Comparison of ENCODE assay signal across 8 cellular contexts in the genomic region with DNA sequence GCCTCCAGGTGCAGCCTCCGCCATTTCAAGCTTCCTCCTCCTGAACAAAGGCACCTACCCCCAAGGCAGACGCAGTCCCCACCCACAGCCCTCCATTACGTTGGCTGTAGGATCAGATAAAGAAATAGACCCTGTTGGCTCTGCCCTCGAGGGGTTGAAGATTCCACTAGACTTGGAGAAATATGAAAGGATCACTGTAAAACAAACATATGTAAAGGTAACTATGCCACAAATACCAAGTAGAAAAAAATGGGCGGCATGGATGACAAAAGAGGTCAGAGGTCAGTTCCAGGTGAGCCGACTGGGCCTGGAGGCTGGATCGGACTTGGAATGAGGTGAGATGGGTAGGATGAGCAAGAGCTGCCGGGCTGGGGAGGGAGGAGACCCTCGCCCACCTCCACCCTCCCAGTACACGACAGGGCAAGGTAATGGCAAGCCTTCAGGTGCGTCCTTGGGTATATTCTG.
DNase-seq lines count a peak whose midpoint lies in the region; ATAC-seq and TF ChIP-seq lines count a peak whose summit lies in the region.

No MANE protein-coding gene starts in this region.

- H3K4me1 Mint-ChIP-seq in CD4-positive, alpha-beta T cell (ENCODE audit: low read depth), result peaks cover 47% of the 10 kb centered on the region
- H3K4me1 Mint-ChIP-seq in T-cell, result peaks cover 25 to 49% (median 36%) of the 10 kb centered on the region in 3 donors
- H3K4me1 Mint-ChIP-seq in osteocyte (ENCODE audit: unreplicated experiment), result peaks cover 38% of the 10 kb centered on the region

- CTCF ChIA-PET in CD4-positive, alpha-beta T cell (lab: Charles Lee), result interaction anchor here (1.5 to 1.8 kb wide), 2 partner anchors 23 to 109 kb away, joined by 3 to 5 read pairs; no protein-coding TSS in a partner anchor
- CTCF ChIA-PET in T-cell (lab: Charles Lee), result interaction anchor here in 1 of 2 donors (1.5 kb wide), 1 partner anchor 109 kb away, joined by 4 read pairs; no protein-coding TSS in a partner anchor

- POLR2A ChIA-PET in CD4-positive, alpha-beta T cell (lab: Charles Lee), result interaction anchor here (0.7 to 4.9 kb wide), 10 partner anchors 11 to 257 kb away, joined by 3 to 84 read pairs (median 6); no protein-coding TSS in a partner anchor
- POLR2A ChIA-PET in T-cell (lab: Charles Lee), result interaction anchor here (0.6 to 0.8 kb wide), 2 partner anchors 14 to 26 kb away, joined by 4 to 5 read pairs; no protein-coding TSS in a partner anchor

- ATAC-seq in CD4-positive, alpha-beta T cell (ENCODE audit: poor library complexity), result no peak
- no peak for ATAC-seq in T-cell (replicated peaks in 1 of 4)
- ATAC-seq in activated CD4-positive, CD25-positive, alpha-beta regulatory T cell treated with anti-CD3 and anti-CD28 coated beads, Interleukin-2, amount 50 U/mL, for 24 hours, result no peak

- H3K4me3 ChIP-seq in esophagus muscularis mucosa, result peak overlapping the region; percentile 68 to 79 (median 71)

- H3K4me3 Mint-ChIP-seq in CD4-positive, alpha-beta T cell, result peak overlapping the region; percentile 69
- H3K4me3 Mint-ChIP-seq in T-cell (peak overlapping the region; percentile 65 to 84 (median 77)), osteocyte (ENCODE audit: unreplicated experiment) (peak overlapping the region; percentile 69)

- no peaks in the 10 kb centered on the region for H3K27me3 Mint-ChIP-seq in CD4-positive, alpha-beta T cell
- H3K27me3 Mint-ChIP-seq in T-cell, result no peaks in the 10 kb centered on the region
- no peaks in the 10 kb centered on the region for H3K27me3 Mint-ChIP-seq in osteocyte (ENCODE audit: unreplicated experiment)

- peak overlapping the region; percentile 72 for H3K27ac Mint-ChIP-seq in CD4-positive, alpha-beta T cell
- H3K27ac Mint-ChIP-seq in T-cell (peak overlapping the region; percentile 83 to 88), osteocyte (ENCODE audit: unreplicated experiment) (peak overlapping the region; percentile 91)

- H3K36me3 ChIP-seq in esophagus muscularis mucosa, result peaks cover 7 to 18% (median 11%) of the 10 kb centered on the region in 4 donors

- peaks cover 29 to 51% (median 44%) of the 10 kb centered on the region in 4 donors for H3K4me1 ChIP-seq in esophagus muscularis mucosa

- intact Hi-C loops in CD4-positive, alpha-beta T cell (cut with DNase I, micrococcal nuclease), result loop anchor here (2.0 to 10.0 kb wide), 4 partner anchors 16 to 62 kb away; no protein-coding TSS in a partner anchor
- intact Hi-C loops in esophagus muscularis mucosa (cut with DNase I), result no loop called here

- peak overlapping the region; percentile 58 for H3K27ac ChIP-seq in CD4-positive, alpha-beta T cell (ENCODE audit: low read depth, low read length)
- peak overlapping the region; percentile 78 to 86 (median 84) for H3K27ac ChIP-seq in esophagus muscularis mucosa (replicated peaks in 1 of 4)

- WGBS in esophagus muscularis mucosa, result 77% methylated on average over 11 of the region's 11 CpGs

- no peak for TF ChIP-seq POLR2A in esophagus muscularis mucosa (IDR thresholded peaks at IDR 0.05; ENCODE audit: low read depth)

- no peaks in the 10 kb centered on the region for H3K9me3 Mint-ChIP-seq in CD4-positive, alpha-beta T cell
- H3K9me3 Mint-ChIP-seq in T-cell (no peaks in the 10 kb centered on the region), osteocyte (ENCODE audit: unreplicated experiment) (no peaks in the 10 kb centered on the region)

- peaks cover 41% of the 10 kb centered on the region for H3K36me3 Mint-ChIP-seq in CD4-positive, alpha-beta T cell (ENCODE audit: low read depth)
- H3K36me3 Mint-ChIP-seq in T-cell (peaks cover 14% of the 10 kb centered on the region), osteocyte (ENCODE audit: unreplicated experiment) (peaks cover 26% of the 10 kb centered on the region)

- no peak for TF ChIP-seq EP300 in esophagus muscularis mucosa (IDR thresholded peaks at IDR 0.05)

- DNase-seq in CD4-positive, alpha-beta T cell, result no peak
- DNase-seq in T-cell (no peak), esophagus muscularis mucosa (ENCODE audit: extremely low spot score) (no peak), osteocyte (ENCODE audit: extremely low spot score, unreplicated experiment) (no peak), EL (no peak), NCI-H345 treated with DMSO at 0.1 percent for 48 hours (lab: John Stamatoyannopoulos, UW; ENCODE audit: unreplicated experiment) (no peak), medulla oblongata (ENCODE audit: extremely low spot score) (no peak)

- TF ChIP-seq CTCF in CD4-positive, alpha-beta T cell (IDR thresholded peaks at IDR 0.05), result no peak
- TF ChIP-seq CTCF in esophagus muscularis mucosa (IDR thresholded peaks at IDR 0.05), result no peak
- TF ChIP-seq CTCF in osteocyte (IDR thresholded peaks at IDR 0.05), result no peak

- no peaks in the 10 kb centered on the region for H3K27me3 ChIP-seq in CD4-positive, alpha-beta T cell (ENCODE audit: control insufficient read depth, insufficient read depth, low read length)
- no peaks in the 10 kb centered on the region for H3K27me3 ChIP-seq in esophagus muscularis mucosa

- no peaks in the 10 kb centered on the region for H3K9me3 ChIP-seq in CD4-positive, alpha-beta T cell (ENCODE audit: control insufficient read depth, low read length)
- no peaks in the 10 kb centered on the region for H3K9me3 ChIP-seq in esophagus muscularis mucosa
